ENCODE assay signal across 2 cellular contexts in genomic region chr4:39030726-39031125, GRCh38.
TF ChIP-seq lines count a peak whose summit lies in the region.

No MANE protein-coding gene starts in this region.

TF ChIP-seq in SK-N-SH, 30 proteins besides CTCF, POLR2A, EP300 and RAD21 (continued from another document):
- no peak for TF ChIP-seq USF1 (IDR thresholded peaks at IDR 0.05; ENCODE audit: borderline replicate concordance, low read depth)
- no peak for TF ChIP-seq MXI1 (IDR thresholded peaks at IDR 0.05; ENCODE audit: low read depth, low read length)
- TF ChIP-seq ELF1 (IDR thresholded peaks at IDR 0.05) = no peak
- TF ChIP-seq, protein P1, sequence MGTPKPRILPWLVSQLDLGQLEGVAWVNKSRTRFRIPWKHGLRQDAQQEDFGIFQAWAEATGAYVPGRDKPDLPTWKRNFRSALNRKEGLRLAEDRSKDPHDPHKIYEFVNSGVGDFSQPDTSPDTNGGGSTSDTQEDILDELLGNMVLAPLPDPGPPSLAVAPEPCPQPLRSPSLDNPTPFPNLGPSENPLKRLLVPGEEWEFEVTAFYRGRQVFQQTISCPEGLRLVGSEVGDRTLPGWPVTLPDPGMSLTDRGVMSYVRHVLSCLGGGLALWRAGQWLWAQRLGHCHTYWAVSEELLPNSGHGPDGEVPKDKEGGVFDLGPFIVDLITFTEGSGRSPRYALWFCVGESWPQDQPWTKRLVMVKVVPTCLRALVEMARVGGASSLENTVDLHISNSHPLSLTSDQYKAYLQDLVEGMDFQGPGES (IDR thresholded peaks at IDR 0.05; ENCODE audit: low read depth, low read length) = no peak
- no peak for TF ChIP-seq GABPA (IDR thresholded peaks at IDR 0.05; ENCODE audit: low read depth)
- no peak for TF ChIP-seq RXRA (IDR thresholded peaks at IDR 0.05; ENCODE audit: borderline replicate concordance, low read depth)
- TF ChIP-seq, protein P2, sequence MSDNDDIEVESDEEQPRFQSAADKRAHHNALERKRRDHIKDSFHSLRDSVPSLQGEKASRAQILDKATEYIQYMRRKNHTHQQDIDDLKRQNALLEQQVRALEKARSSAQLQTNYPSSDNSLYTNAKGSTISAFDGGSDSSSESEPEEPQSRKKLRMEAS (IDR thresholded peaks at IDR 0.05; ENCODE audit: low read depth) = no peak
- TF ChIP-seq REST (IDR thresholded peaks at IDR 0.05; ENCODE audit: low read depth, low read length) = no peak
- no peak for TF ChIP-seq RFX5 (IDR thresholded peaks at IDR 0.05; ENCODE audit: low read length)
- TF ChIP-seq SMC3 (IDR thresholded peaks at IDR 0.05; ENCODE audit: low read depth, low read length) = no peak
- no peak for TF ChIP-seq RCOR1 (IDR thresholded peaks at IDR 0.05; ENCODE audit: low read length)
- no peak for TF ChIP-seq FOXJ3 (CRISPR knock-in tag; IDR thresholded peaks at IDR 0.05)
- TF ChIP-seq TEAD4 (IDR thresholded peaks at IDR 0.05; ENCODE audit: borderline replicate concordance, insufficient read depth) = no peak
- TF ChIP-seq, protein P3, sequence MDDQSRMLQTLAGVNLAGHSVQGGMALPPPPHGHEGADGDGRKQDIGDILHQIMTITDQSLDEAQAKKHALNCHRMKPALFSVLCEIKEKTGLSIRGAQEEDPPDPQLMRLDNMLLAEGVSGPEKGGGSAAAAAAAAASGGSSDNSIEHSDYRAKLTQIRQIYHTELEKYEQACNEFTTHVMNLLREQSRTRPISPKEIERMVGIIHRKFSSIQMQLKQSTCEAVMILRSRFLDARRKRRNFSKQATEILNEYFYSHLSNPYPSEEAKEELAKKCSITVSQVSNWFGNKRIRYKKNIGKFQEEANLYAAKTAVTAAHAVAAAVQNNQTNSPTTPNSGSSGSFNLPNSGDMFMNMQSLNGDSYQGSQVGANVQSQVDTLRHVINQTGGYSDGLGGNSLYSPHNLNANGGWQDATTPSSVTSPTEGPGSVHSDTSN (IDR thresholded peaks at IDR 0.05) = no peak

TF ChIP-seq in SK-N-SH treated with all-trans-retinoic acid at 6 μM for 48 hours, 23 proteins besides CTCF, POLR2A, EP300 and RAD21 (continued from another document):
- TF ChIP-seq CSRNP3 (CRISPR knock-in tag; IDR thresholded peaks at IDR 0.05) = no peak
- no peak for TF ChIP-seq ZNF70 (CRISPR knock-in tag; IDR thresholded peaks at IDR 0.05)
- no peak for TF ChIP-seq ISL1 (CRISPR knock-in tag; IDR thresholded peaks at IDR 0.05)
- no peak for TF ChIP-seq OSR1 (CRISPR knock-in tag; IDR thresholded peaks at IDR 0.05)
- no peak for TF ChIP-seq CREB5 (CRISPR knock-in tag; IDR thresholded peaks at IDR 0.05; ENCODE audit: low read depth)
- TF ChIP-seq SNAI2 (CRISPR knock-in tag; IDR thresholded peaks at IDR 0.05) = no peak
- TF ChIP-seq, protein P4, sequence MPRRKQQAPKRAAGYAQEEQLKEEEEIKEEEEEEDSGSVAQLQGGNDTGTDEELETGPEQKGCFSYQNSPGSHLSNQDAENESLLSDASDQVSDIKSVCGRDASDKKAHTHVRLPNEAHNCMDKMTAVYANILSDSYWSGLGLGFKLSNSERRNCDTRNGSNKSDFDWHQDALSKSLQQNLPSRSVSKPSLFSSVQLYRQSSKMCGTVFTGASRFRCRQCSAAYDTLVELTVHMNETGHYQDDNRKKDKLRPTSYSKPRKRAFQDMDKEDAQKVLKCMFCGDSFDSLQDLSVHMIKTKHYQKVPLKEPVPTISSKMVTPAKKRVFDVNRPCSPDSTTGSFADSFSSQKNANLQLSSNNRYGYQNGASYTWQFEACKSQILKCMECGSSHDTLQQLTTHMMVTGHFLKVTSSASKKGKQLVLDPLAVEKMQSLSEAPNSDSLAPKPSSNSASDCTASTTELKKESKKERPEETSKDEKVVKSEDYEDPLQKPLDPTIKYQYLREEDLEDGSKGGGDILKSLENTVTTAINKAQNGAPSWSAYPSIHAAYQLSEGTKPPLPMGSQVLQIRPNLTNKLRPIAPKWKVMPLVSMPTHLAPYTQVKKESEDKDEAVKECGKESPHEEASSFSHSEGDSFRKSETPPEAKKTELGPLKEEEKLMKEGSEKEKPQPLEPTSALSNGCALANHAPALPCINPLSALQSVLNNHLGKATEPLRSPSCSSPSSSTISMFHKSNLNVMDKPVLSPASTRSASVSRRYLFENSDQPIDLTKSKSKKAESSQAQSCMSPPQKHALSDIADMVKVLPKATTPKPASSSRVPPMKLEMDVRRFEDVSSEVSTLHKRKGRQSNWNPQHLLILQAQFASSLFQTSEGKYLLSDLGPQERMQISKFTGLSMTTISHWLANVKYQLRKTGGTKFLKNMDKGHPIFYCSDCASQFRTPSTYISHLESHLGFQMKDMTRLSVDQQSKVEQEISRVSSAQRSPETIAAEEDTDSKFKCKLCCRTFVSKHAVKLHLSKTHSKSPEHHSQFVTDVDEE (CRISPR knock-in tag; IDR thresholded peaks at IDR 0.05) = no peak
- TF ChIP-seq POU6F1 (CRISPR knock-in tag; IDR thresholded peaks at IDR 0.05; ENCODE audit: borderline replicate concordance, low read depth) = no peak
- no peak for TF ChIP-seq TOX (CRISPR knock-in tag; IDR thresholded peaks at IDR 0.05; ENCODE audit: borderline replicate concordance)
- TF ChIP-seq ESRRG (CRISPR knock-in tag; IDR thresholded peaks at IDR 0.05) = no peak
